In genomic region chr21:41877901-41878830, GRCh38 we compare ENCODE assay signal across 1 cellular context.
TF ChIP-seq lines count a peak whose summit lies in the region.

No MANE protein-coding gene starts in this region.

TF ChIP-seq in HepG2, 621 proteins besides CTCF, POLR2A, EP300 and RAD21 (continued from another document and continues in another):
- TF ChIP-seq HNRNPUL1 (IDR thresholded peaks at IDR 0.05; ENCODE audit: low read depth, low read length) (no peak), GATA4 (IDR thresholded peaks at IDR 0.05; ENCODE audit: borderline replicate concordance, low read depth) (no peak), SAP130 (CRISPR knock-in tag; IDR thresholded peaks at IDR 0.05; ENCODE audit: low read depth) (peak; percentile 27; the same call in 1 of the 2 replicates), ZBTB21 (CRISPR knock-in tag; IDR thresholded peaks at IDR 0.05) (no peak), ZNF496 (CRISPR knock-in tag; IDR thresholded peaks at IDR 0.05; ENCODE audit: insufficient replicate concordance) (no peak), ZBTB1 (CRISPR knock-in tag; IDR thresholded peaks at IDR 0.05; ENCODE audit: borderline replicate concordance) (no peak), ZNF318 (CRISPR knock-in tag; IDR thresholded peaks at IDR 0.05) (0 out of 2 replicates have a peak, but pooled peaks have one; percentile 22), ZZZ3 (CRISPR knock-in tag; IDR thresholded peaks at IDR 0.05; ENCODE audit: borderline replicate concordance) (no peak), ZNF292 (CRISPR knock-in tag; IDR thresholded peaks at IDR 0.05; ENCODE audit: borderline replicate concordance, low read depth) (no peak), PRPF4 (IDR thresholded peaks at IDR 0.05; ENCODE audit: low read depth, low read length, poor library complexity, severe bottlenecking) (no peak), ZBED4 (CRISPR knock-in tag; IDR thresholded peaks at IDR 0.05; ENCODE audit: borderline replicate concordance) (no peak), MXD1 (CRISPR knock-in tag; IDR thresholded peaks at IDR 0.05) (no peak), ZBTB39 (CRISPR knock-in tag; IDR thresholded peaks at IDR 0.05) (no peak), CEBPB (IDR thresholded peaks at IDR 0.05; ENCODE audit: borderline replicate concordance, low read depth, low read length) (no peak), NR2F2 (IDR thresholded peaks at IDR 0.05; ENCODE audit: borderline replicate concordance, low read depth) (no peak), ZNF326 (CRISPR knock-in tag; IDR thresholded peaks at IDR 0.05; ENCODE audit: borderline replicate concordance) (no peak; the same call in 1 of the 2 replicates), ZFP90 (CRISPR knock-in tag; IDR thresholded peaks at IDR 0.05; ENCODE audit: borderline replicate concordance) (no peak), ZSCAN9 (CRISPR knock-in tag; IDR thresholded peaks at IDR 0.05; ENCODE audit: borderline replicate concordance) (no peak), ZNF614 (CRISPR knock-in tag; IDR thresholded peaks at IDR 0.05; ENCODE audit: borderline replicate concordance) (no peak), TAF15 (IDR thresholded peaks at IDR 0.05; ENCODE audit: low read depth, low read length, poor library complexity, severe bottlenecking) (no peak), RBFOX2 (IDR thresholded peaks at IDR 0.05; ENCODE audit: low read depth, low read length) (no peak; the same call in 1 of the 2 replicates), TOE1 (CRISPR knock-in tag; IDR thresholded peaks at IDR 0.05) (no peak)
- TF ChIP-seq, protein P1, sequence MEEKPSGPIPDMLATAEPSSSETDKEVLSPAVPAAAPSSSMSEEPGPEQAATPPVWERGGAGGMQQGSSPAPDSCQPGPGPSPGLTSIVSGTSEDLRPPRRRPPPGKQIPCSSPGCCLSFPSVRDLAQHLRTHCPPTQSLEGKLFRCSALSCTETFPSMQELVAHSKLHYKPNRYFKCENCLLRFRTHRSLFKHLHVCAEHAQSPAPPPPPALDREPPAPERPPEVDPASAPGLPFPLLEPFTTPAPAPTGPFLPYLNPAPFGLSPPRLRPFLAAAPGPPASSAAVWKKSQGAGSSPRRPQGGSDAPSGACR (CRISPR knock-in tag; IDR thresholded peaks at IDR 0.05) = no peak
- TF ChIP-seq, protein P2, sequence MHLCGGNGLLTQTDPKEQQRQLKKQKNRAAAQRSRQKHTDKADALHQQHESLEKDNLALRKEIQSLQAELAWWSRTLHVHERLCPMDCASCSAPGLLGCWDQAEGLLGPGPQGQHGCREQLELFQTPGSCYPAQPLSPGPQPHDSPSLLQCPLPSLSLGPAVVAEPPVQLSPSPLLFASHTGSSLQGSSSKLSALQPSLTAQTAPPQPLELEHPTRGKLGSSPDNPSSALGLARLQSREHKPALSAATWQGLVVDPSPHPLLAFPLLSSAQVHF (CRISPR knock-in tag; IDR thresholded peaks at IDR 0.05) = no peak
- TF ChIP-seq, protein P3, sequence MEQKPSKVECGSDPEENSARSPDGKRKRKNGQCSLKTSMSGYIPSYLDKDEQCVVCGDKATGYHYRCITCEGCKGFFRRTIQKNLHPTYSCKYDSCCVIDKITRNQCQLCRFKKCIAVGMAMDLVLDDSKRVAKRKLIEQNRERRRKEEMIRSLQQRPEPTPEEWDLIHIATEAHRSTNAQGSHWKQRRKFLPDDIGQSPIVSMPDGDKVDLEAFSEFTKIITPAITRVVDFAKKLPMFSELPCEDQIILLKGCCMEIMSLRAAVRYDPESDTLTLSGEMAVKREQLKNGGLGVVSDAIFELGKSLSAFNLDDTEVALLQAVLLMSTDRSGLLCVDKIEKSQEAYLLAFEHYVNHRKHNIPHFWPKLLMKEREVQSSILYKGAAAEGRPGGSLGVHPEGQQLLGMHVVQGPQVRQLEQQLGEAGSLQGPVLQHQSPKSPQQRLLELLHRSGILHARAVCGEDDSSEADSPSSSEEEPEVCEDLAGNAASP (CRISPR knock-in tag; IDR thresholded peaks at IDR 0.05; ENCODE audit: borderline replicate concordance) = no peak
- TF ChIP-seq, protein P4, sequence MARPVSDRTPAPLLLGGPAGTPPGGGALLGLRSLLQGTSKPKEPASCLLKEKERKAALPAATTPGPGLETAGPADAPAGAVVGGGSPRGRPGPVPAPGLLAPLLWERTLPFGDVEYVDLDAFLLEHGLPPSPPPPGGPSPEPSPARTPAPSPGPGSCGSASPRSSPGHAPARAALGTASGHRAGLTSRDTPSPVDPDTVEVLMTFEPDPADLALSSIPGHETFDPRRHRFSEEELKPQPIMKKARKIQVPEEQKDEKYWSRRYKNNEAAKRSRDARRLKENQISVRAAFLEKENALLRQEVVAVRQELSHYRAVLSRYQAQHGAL (CRISPR knock-in tag; IDR thresholded peaks at IDR 0.05; ENCODE audit: not compliant biosample characterization) = no peak
- TF ChIP-seq, protein P5, sequence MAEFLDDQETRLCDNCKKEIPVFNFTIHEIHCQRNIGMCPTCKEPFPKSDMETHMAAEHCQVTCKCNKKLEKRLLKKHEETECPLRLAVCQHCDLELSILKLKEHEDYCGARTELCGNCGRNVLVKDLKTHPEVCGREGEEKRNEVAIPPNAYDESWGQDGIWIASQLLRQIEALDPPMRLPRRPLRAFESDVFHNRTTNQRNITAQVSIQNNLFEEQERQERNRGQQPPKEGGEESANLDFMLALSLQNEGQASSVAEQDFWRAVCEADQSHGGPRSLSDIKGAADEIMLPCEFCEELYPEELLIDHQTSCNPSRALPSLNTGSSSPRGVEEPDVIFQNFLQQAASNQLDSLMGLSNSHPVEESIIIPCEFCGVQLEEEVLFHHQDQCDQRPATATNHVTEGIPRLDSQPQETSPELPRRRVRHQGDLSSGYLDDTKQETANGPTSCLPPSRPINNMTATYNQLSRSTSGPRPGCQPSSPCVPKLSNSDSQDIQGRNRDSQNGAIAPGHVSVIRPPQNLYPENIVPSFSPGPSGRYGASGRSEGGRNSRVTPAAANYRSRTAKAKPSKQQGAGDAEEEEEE (CRISPR knock-in tag; IDR thresholded peaks at IDR 0.05; ENCODE audit: borderline replicate concordance) = no peak
- TF ChIP-seq, protein P6, sequence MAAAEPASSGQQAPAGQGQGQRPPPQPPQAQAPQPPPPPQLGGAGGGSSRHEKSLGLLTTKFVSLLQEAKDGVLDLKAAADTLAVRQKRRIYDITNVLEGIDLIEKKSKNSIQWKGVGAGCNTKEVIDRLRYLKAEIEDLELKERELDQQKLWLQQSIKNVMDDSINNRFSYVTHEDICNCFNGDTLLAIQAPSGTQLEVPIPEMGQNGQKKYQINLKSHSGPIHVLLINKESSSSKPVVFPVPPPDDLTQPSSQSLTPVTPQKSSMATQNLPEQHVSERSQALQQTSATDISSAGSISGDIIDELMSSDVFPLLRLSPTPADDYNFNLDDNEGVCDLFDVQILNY (CRISPR knock-in tag; conservative IDR thresholded peaks at IDR 0.05) = no peak
